ENCODE assay signal across 1 cellular context in the genomic region with DNA sequence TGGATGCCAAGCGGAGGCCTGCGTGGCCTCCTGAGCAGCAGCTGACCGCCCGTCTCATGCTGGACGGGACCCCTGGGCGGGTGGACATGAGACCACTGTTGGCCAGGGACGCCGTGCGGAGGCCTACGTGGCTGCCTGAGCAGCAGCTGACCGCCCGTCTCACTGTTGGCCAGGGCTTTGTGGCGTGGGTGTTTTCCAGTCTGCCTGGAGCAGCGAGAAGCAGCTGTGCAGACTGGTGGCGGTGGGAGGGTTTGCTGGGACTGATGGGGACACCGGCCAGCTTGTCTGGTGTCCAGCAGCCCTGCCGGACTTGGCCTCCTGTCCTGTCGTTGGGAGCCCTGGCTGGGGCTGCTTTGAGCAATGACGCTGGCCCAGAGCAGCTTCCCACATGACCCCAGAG.
TF ChIP-seq lines count a peak whose summit lies in the region.

No MANE protein-coding gene starts in this region.

TF ChIP-seq in HepG2, 621 proteins besides CTCF, POLR2A, EP300 and RAD21:
- no peak for TF ChIP-seq SP2 (CRISPR knock-in tag; IDR thresholded peaks at IDR 0.05)
- TF ChIP-seq RBFOX2 (IDR thresholded peaks at IDR 0.05; ENCODE audit: low read depth, low read length) = peak; percentile 30; the same call in 1 of the 2 replicates
- TF ChIP-seq, protein P1, sequence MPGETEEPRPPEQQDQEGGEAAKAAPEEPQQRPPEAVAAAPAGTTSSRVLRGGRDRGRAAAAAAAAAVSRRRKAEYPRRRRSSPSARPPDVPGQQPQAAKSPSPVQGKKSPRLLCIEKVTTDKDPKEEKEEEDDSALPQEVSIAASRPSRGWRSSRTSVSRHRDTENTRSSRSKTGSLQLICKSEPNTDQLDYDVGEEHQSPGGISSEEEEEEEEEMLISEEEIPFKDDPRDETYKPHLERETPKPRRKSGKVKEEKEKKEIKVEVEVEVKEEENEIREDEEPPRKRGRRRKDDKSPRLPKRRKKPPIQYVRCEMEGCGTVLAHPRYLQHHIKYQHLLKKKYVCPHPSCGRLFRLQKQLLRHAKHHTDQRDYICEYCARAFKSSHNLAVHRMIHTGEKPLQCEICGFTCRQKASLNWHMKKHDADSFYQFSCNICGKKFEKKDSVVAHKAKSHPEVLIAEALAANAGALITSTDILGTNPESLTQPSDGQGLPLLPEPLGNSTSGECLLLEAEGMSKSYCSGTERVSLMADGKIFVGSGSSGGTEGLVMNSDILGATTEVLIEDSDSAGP (CRISPR knock-in tag; IDR thresholded peaks at IDR 0.05; ENCODE audit: borderline replicate concordance) = peak; percentile 19; the same call in 1 of the 2 replicates
- peak; percentile 96 for TF ChIP-seq AGO2 (optimal IDR thresholded peaks at IDR 0.05; ENCODE audit: low read depth, low read length)
- peak; percentile 39; the same call in 1 of the 2 replicates for TF ChIP-seq POLR2G (IDR thresholded peaks at IDR 0.05; ENCODE audit: low read depth, low read length)
